8 cellular contexts compared by ENCODE assay signal in the genomic region with DNA sequence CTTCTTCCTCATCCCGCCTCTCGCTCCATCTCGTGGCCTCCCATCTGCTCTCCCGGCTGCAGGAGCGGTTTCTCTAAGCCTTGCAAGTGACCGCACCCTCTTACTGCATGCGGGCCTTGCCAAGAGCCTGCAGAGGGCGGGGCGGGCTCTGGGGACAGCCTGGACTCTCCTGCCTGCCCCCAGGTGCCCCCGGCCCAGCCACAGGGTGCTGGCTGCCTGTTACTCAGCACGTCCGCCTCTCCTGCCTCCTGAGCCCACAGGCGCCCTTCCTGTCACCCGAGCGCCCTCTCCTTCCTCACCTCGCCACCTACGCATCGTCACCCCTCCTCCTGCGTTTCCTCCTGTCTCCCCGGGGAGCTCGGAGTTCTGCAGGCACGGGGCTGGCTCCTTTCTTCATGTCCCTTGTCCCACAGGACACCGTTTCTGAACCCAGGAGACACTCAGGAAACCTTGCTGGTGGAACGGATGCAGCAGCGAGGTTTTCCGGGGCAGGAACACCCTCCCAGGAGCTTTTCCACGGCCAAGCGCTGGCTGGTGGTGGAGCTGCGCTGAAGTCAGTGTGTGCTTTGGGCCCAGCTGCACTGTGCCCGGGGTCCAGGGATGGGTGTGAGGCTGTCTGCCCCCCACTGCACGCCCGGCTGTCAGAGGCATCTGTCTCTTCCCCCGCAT. TPM values are rescaled to one million over a fixed set of nuclear protein-coding genes. Genes with fewer than 3 reads are reported as not detected.
DNase-seq lines count a peak whose midpoint lies in the region; ATAC-seq, FAIRE-seq and TF ChIP-seq lines count a peak whose summit lies in the region.

No MANE protein-coding gene starts in this region.

- H3K4me3 ChIP-seq in RWPE2 (ENCODE audit: severe bottlenecking) (no peak overlapping the region), HepG2 (replicated peaks in 1 of 3; ENCODE audit: insufficient read depth in 1 of 3, low read depth in 2 of 3, low read length in 3 of 3) (peak overlapping the region in 1 of 3 experiments; percentile 67; a peak in 2 of 6 replicates)

- TF ChIP-seq POLR2A in HepG2 (IDR thresholded peaks at IDR 0.05; ENCODE audit: insufficient read depth in 1 of 2, low read depth in 2 of 2, low read length in 2 of 2): no peak

- no peak overlapping the region for H3K9ac ChIP-seq in HepG2 (ENCODE audit: insufficient read depth, low read depth, low read length)

- H3K27ac ChIP-seq in RWPE2 (ENCODE audit: poor library complexity, severe bottlenecking) (peak overlapping the region; percentile 31), HepG2 (ENCODE audit: extremely low read length, insufficient read depth, low read length) (no peak overlapping the region)

- H3K4me1 ChIP-seq in RWPE2 (ENCODE audit: insufficient read depth, poor library complexity, severe bottlenecking) (peaks cover 9% of the 10 kb centered on the region), HepG2 (ENCODE audit: insufficient read depth, low read length) (peaks cover 80% of the 10 kb centered on the region)

- no peak for TF ChIP-seq RAD21 in HepG2 (CRISPR knock-in tag; IDR thresholded peaks at IDR 0.05)

- POLR2A ChIA-PET in HepG2 (lab: Yijun Ruan, JAX): interaction anchor here (0.9 kb wide), 1 partner anchor 35 kb away, joined by 3 read pairs; no protein-coding TSS in a partner anchor

- in situ Hi-C loops in HepG2 (cut with HindIII; ENCODE audit: extremely low pct_ligation_motif_present, low pct_unique_long_range_greater_than_20kb): no loop called here

- 84% methylated on average over 33 of the region's 33 CpGs for WGBS in HepG2 (ENCODE audit: low lambda C conversion rate)

- H3K36me3 ChIP-seq in RWPE2 (ENCODE audit: low read depth): peaks cover 3% of the 10 kb centered on the region; the same call in 1 of the 2 replicates
- peaks cover 2 to 7% of the 10 kb centered on the region in 2 experiments; a peak in 2 of 5 replicates for H3K36me3 ChIP-seq in HepG2 (replicated peaks in 1 of 2; ENCODE audit: control insufficient read depth in 1 of 2, insufficient read depth in 2 of 2, low read length in 2 of 2)

- H4K20me1 ChIP-seq in HepG2 (ENCODE audit: insufficient read depth, low read length): peaks cover 4% of the 10 kb centered on the region; the same call in 1 of the 2 replicates

- H3K4me2 ChIP-seq in HepG2 (ENCODE audit: low read depth, low read length): peak overlapping the region; percentile 90

- no TSS peak for BruUV-seq in HepG2 (replicated peaks; lab: Mats Ljungman, UMichigan)

- DNase-seq in RWPE2 (ENCODE audit: low spot score) (no peak), HepG2 (ENCODE audit: low spot score) (no peak), DMS53 treated with DMSO at 0.1 percent for 48 hours (lab: John Stamatoyannopoulos, UW; ENCODE audit: unreplicated experiment) (no peak), HPDE6-E6E7 (ENCODE audit: extremely low spot score) (no peak)
- peak; percentile 70 for DNase-seq in activated naive CD4-positive, alpha-beta T cell treated with Interleukin-2 at 50 U/mL for 16 hours
- DNase-seq in stimulated activated CD8-positive, alpha-beta memory T cell treated with anti-CD3 and anti-CD28 coated beads, Interleukin-15, amount 100 ng/mL, for 4 hours (ENCODE audit: low read depth in 2 of 2): peak; percentile 38 to 54

- intact Hi-C loops in HepG2 (cut with micrococcal nuclease; ENCODE audit: unreplicated experiment): no loop called here

- H3K9me3 ChIP-seq in RWPE2 (ENCODE audit: severe bottlenecking): no peaks in the 10 kb centered on the region
- peaks cover 7% of the 10 kb centered on the region; the same call in 1 of the 2 replicates for H3K9me3 ChIP-seq in HepG2 (ENCODE audit: low read length)

- H2AFZ ChIP-seq in HepG2 (ENCODE audit: low read length): no peak overlapping the region

- CTCF ChIA-PET in HepG2 (lab: Yijun Ruan, JAX; ENCODE audit: low intra/inter-chr PET ratio, low total read pairs): no interaction called here

- TF ChIP-seq EP300 in HepG2 (IDR thresholded peaks at IDR 0.05; ENCODE audit: low read depth in 2 of 2, low read length in 2 of 2): no peak
- TF ChIP-seq EP300 in HepG2 (CRISPR knock-in tag; IDR thresholded peaks at IDR 0.05; ENCODE audit: borderline replicate concordance): no peak

- FAIRE-seq in HepG2 (lab: Jason Lieb, UNC): no peak

- H3K27me3 ChIP-seq in RWPE2 (ENCODE audit: insufficient read depth, poor library complexity, severe bottlenecking) (no peaks in the 10 kb centered on the region), HepG2 (ENCODE audit: control insufficient read depth in 1 of 2, insufficient read depth in 2 of 2, low read length in 2 of 2) (no peaks in the 10 kb centered on the region; a peak in 1 of 5 replicates)

- peaks cover 48% of the 10 kb centered on the region for H3K79me2 ChIP-seq in HepG2 (ENCODE audit: insufficient read depth, low read length)

- ATAC-seq in GM18511 (IDR thresholded peaks at IDR 0.05; ENCODE audit: unreplicated experiment) (peak; percentile 61), HG02870 (IDR thresholded peaks at IDR 0.05; ENCODE audit: unreplicated experiment) (peak; percentile 37), RWPE2 (ENCODE audit: low read depth) (peak; percentile 23; the same call in 2 of the 3 replicates), HepG2 (peak; percentile 3; the same call in 1 of the 3 replicates)

- TF ChIP-seq CTCF in RWPE2 (IDR thresholded peaks at IDR 0.05; ENCODE audit: poor library complexity, severe bottlenecking) (no peak), HepG2 (CRISPR knock-in tag; IDR thresholded peaks at IDR 0.05) (0 out of 2 replicates have a peak, but pooled peaks have one; percentile 12)

TF ChIP-seq in HepG2, 621 proteins besides CTCF, POLR2A, EP300 and RAD21 (continues in another document):
- no peak for TF ChIP-seq HNRNPLL (IDR thresholded peaks at IDR 0.05; ENCODE audit: low read depth, low read length, poor library complexity, severe bottlenecking)
- TF ChIP-seq FOSL2 (CRISPR knock-in tag; IDR thresholded peaks at IDR 0.05): no peak
- TF ChIP-seq, protein P1, sequence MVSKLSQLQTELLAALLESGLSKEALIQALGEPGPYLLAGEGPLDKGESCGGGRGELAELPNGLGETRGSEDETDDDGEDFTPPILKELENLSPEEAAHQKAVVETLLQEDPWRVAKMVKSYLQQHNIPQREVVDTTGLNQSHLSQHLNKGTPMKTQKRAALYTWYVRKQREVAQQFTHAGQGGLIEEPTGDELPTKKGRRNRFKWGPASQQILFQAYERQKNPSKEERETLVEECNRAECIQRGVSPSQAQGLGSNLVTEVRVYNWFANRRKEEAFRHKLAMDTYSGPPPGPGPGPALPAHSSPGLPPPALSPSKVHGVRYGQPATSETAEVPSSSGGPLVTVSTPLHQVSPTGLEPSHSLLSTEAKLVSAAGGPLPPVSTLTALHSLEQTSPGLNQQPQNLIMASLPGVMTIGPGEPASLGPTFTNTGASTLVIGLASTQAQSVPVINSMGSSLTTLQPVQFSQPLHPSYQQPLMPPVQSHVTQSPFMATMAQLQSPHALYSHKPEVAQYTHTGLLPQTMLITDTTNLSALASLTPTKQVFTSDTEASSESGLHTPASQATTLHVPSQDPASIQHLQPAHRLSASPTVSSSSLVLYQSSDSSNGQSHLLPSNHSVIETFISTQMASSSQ (IDR thresholded peaks at IDR 0.05; ENCODE audit: low read depth): no peak
- TF ChIP-seq, protein P1 (CRISPR knock-in tag; IDR thresholded peaks at IDR 0.05; ENCODE audit: borderline replicate concordance): 0 out of 2 replicates have a peak, but pooled peaks have one; percentile 21
- TF ChIP-seq ZNF256 (CRISPR knock-in tag; conservative IDR thresholded peaks at IDR 0.05): no peak

RNA-seq across cellular contexts. Expression of a gene that starts 28.5 kb away (rescaled TPM):
- total RNA-seq in HepG2 (2016; rRNA removed; fragmentation: Illumina TruSeq; extraction: Trizol): 23.3 and 29.9 TPM in 2 replicates
- 43.0 and 51.2 TPM in 2 replicates for total RNA-seq in HepG2 (2016; cell fraction: cytosol; rRNA removed; fragmentation: Illumina TruSeq; extraction: Trizol; ENCODE audit: low read depth)
- total RNA-seq in HepG2 (2016; cell fraction: insoluble cytoplasmic fraction; rRNA removed; fragmentation: Illumina TruSeq; extraction: Trizol): 21.4 and 28.1 TPM in 2 replicates
- 50.7 and 67.7 TPM in 2 replicates for total RNA-seq in HepG2 (2016; cell fraction: membrane; rRNA removed; fragmentation: Illumina TruSeq; extraction: Trizol)
- 12.9 and 16.1 TPM in 2 replicates for total RNA-seq in HepG2 (2016; cell fraction: nucleus; rRNA removed; fragmentation: Illumina TruSeq; extraction: Trizol)
- polyA plus RNA-seq in HepG2 (2011; rRNA removed): 29.5 and 38.6 TPM in 2 replicates
- polyA plus RNA-seq in HepG2 (2011; cell fraction: cytosol; rRNA removed): 29.8 and 35.9 TPM in 2 replicates
- polyA plus RNA-seq in HepG2 (2011; cell fraction: nucleus; rRNA removed): 54.3 and 60.0 TPM in 2 replicates
- polyA plus RNA-seq in HepG2 (2012): 46.0 and 46.8 TPM in 2 replicates
- polyA plus RNA-seq in HepG2 (2016; cell fraction: cytosol; fragmentation: Illumina TruSeq; extraction: Trizol; ENCODE audit: low read depth): 37.1 and 47.1 TPM in 2 replicates
- 24.6 and 35.5 TPM in 2 replicates for polyA plus RNA-seq in HepG2 (2016; cell fraction: insoluble cytoplasmic fraction; fragmentation: Illumina TruSeq; extraction: Trizol; ENCODE audit: low read depth)
- 54.6 and 65.1 TPM in 2 replicates for polyA plus RNA-seq in HepG2 (2016; cell fraction: membrane; fragmentation: Illumina TruSeq; extraction: Trizol; ENCODE audit: low read depth)
- polyA plus RNA-seq in HepG2 (2016; cell fraction: nucleus; fragmentation: Illumina TruSeq; extraction: Trizol; ENCODE audit: insufficient read depth, low read depth): 30.3 and 35.7 TPM in 2 replicates
- polyA minus RNA-seq in HepG2 (2011; rRNA and poly(A)+ RNA removed; ENCODE audit: low replicate concordance): 26.5 and 27.7 TPM in 2 replicates
- 19.4 and 20.4 TPM in 2 replicates for polyA minus RNA-seq in HepG2 (2011; cell fraction: cytosol; rRNA and poly(A)+ RNA removed)
- polyA minus RNA-seq in HepG2 (2011; cell fraction: nucleus; rRNA and poly(A)+ RNA removed): 12.6 and 15.5 TPM in 2 replicates

Comparison
In these comparisons a context has a peak if more than half of its experiments do, and no peak if none do; other contexts are left out.
1. ATAC-seq: peak in every context shown above with its lines; median percentile 61 in GM18511; 37 in HG02870; 23 in RWPE2; 3 in HepG2.
2. DNase-seq: peak in activated naive CD4-positive, alpha-beta T cell treated with Interleukin-2 at 50 U/mL for 16 hours (single experiment) and stimulated activated CD8-positive, alpha-beta memory T cell treated with anti-CD3 and anti-CD28 coated beads, Interleukin-15, amount 100 ng/mL, for 4 hours (2 of 2); none in RWPE2 (single experiment), HepG2 (single experiment), DMS53 treated with DMSO at 0.1 percent for 48 hours (single experiment) and HPDE6-E6E7 (single experiment).